Comparison of ENCODE assay signal across 12 cellular contexts in the genomic region with DNA sequence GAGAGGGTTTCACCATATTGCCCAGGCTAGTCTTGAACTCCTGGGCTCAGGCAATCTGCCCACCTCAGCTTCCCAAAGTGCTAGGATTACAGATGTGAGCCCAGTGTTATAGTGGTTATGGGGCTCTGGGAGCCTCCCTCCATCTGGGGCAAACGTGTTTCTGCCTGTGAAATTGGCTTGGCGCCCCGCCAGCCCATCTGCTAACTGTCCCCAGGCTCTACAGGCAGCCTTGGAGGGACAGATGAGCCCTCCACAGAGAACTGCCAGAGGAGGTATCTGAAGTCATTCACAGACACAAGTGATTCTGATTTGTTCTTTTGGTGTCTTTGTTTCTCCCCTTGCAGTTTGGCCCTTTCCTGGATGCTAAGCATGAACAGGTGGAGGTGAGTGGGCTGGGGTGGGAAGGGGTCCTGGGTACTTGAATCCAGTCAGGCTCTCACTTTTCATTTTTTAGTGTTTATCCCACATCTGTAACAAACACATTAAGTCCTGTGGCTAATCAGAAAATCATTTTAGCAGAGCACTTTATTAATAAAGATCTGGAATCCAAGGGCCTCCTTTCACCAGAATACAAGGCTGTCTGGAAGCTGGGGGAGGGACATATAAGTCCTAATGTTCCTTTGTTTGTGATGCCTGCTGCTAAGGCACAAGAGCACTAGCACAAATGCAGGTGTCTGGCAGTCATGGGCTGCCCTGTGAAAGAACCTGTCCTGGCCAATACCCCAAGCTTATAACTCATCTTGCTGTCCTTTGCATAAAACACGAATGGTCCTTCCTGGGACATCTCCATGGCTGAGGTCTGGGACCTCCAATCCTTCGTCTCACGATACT. TPM values are rescaled to one million over a fixed set of nuclear protein-coding genes. Genes with fewer than 3 reads are reported as not detected.
DNase-seq lines count a peak whose midpoint lies in the region; ATAC-seq and TF ChIP-seq lines count a peak whose summit lies in the region.
"Had no signal": no experiment of that assay in that cellular context is flagged by ENCODE, and none has a peak within 500 bp of the region (broad histone marks: within the 10 kb centered on the region; RNA-seq: fewer than 3 reads in every experiment).

No MANE protein-coding gene starts in this region.

- no peak for TF ChIP-seq POLR2A in transverse colon (IDR thresholded peaks at IDR 0.05)

- H4K20me1 ChIP-seq in smooth muscle cell (ENCODE audit: low read depth) = no peaks in the 10 kb centered on the region

- H3K4me3 ChIP-seq in SK-N-MC = no peak overlapping the region
- H3K4me3 ChIP-seq in transverse colon = no peak overlapping the region
- H3K4me3 ChIP-seq in brain microvascular endothelial cell (ENCODE audit: low read depth, low read length) = no peak overlapping the region
- H3K4me3 ChIP-seq in smooth muscle cell = no peak overlapping the region

- no peak overlapping the region for H3K4me2 ChIP-seq in smooth muscle cell

- intact Hi-C loops in head of caudate nucleus (cut with DNase I) = no loop called here
- intact Hi-C loops in transverse colon (cut with DNase I; ENCODE audit: low total_unique reads) = no loop called here

- no peaks in the 10 kb centered on the region for H3K79me2 ChIP-seq in smooth muscle cell (ENCODE audit: low read depth)

- H3K36me3 ChIP-seq in SK-N-MC (ENCODE audit: insufficient read depth, low read length) = peaks cover 70% of the 10 kb centered on the region
- H3K36me3 ChIP-seq in transverse colon = no peaks in the 10 kb centered on the region
- peaks cover 4% of the 10 kb centered on the region for H3K36me3 ChIP-seq in brain microvascular endothelial cell (replicated peaks)
- H3K36me3 ChIP-seq in smooth muscle cell (ENCODE audit: low read depth) = no peaks in the 10 kb centered on the region

- 62 to 100% methylated on average over 3 to 6 of the region's 6 CpGs for WGBS in transverse colon (ENCODE audit: low coverage in 1 of 2), 2 donors
- 84% methylated on average over 6 of the region's 6 CpGs for WGBS in smooth muscle cell (ENCODE audit: low lambda C conversion rate)

- DNase-seq in NCI-H345 (lab: John Stamatoyannopoulos, UW) (peak; percentile 29), NCI-H345 treated with DMSO at 0.1 percent for 48 hours (lab: John Stamatoyannopoulos, UW; ENCODE audit: unreplicated experiment) (no peak), SK-N-MC (ENCODE audit: low read depth, low spot score) (no peak), head of caudate nucleus (peak in 39 of 42 donors; percentile 34 to 85 (median 68)), transverse colon (no peak), brain microvascular endothelial cell (no peak), smooth muscle cell (lab: John Stamatoyannopoulos, UW; ENCODE audit: unreplicated experiment) (no peak)
- DNase-seq: activated T-cell treated with anti-CD3 and anti-CD28 coated beads, Interleukin-2, amount 50 U/mL, for 72 hours; naive B cell; NCI-H526; T1000 had no signal

- peaks cover 20% of the 10 kb centered on the region for H3F3A ChIP-seq in smooth muscle cell (ENCODE audit: low read depth)

- TF ChIP-seq CTCF in transverse colon (IDR thresholded peaks at IDR 0.05) (no peak), brain microvascular endothelial cell (IDR thresholded peaks at IDR 0.05; ENCODE audit: low read depth, low read length, missing control alignments) (no peak), smooth muscle cell (IDR thresholded peaks at IDR 0.05; ENCODE audit: borderline replicate concordance, insufficient read depth, poor library complexity, severe bottlenecking) (no peak)

- H3K4me1 ChIP-seq in transverse colon = peaks cover 27 to 47% (median 41%) of the 10 kb centered on the region in 4 donors
- H3K4me1 ChIP-seq in smooth muscle cell (ENCODE audit: low read depth) = no peaks in the 10 kb centered on the region

- in situ Hi-C loops in transverse colon (cut with MboI; ENCODE audit: low pct_ligation_motif_present in 1 of 4, low pct_unique_long_range_greater_than_20kb in 1 of 4, low sequenced_read_pairs in 3 of 4) = no loop called here
- in situ Hi-C loops in brain microvascular endothelial cell (cut with HindIII; ENCODE audit: low pct_ligation_motif_present, low sequenced_read_pairs) = no loop called here

- no peak for ATAC-seq in HG03045 (IDR thresholded peaks at IDR 0.05; ENCODE audit: unreplicated experiment)
- ATAC-seq: activated T-cell treated with anti-CD3 and anti-CD28 coated beads, Interleukin-2, amount 50 U/mL, for 72 hours had no signal

- H3K9me3 ChIP-seq in SK-N-MC (ENCODE audit: low read depth, low read length) = no peaks in the 10 kb centered on the region
- H3K9me3 ChIP-seq in transverse colon = no peaks in the 10 kb centered on the region
- no peaks in the 10 kb centered on the region for H3K9me3 ChIP-seq in smooth muscle cell (replicated peaks; ENCODE audit: low read depth)

- H3K27me3 ChIP-seq in transverse colon (no peaks in the 10 kb centered on the region), brain microvascular endothelial cell (replicated peaks) (no peaks in the 10 kb centered on the region), smooth muscle cell (ENCODE audit: low read depth) (no peaks in the 10 kb centered on the region)

- H3K9ac ChIP-seq in SK-N-MC (ENCODE audit: insufficient read length) (no peak overlapping the region), smooth muscle cell (ENCODE audit: low read depth) (no peak overlapping the region)

- no peak for TF ChIP-seq EP300 in transverse colon (IDR thresholded peaks at IDR 0.05; ENCODE audit: low read depth)

- H3K27ac ChIP-seq in SK-N-MC = peak overlapping the region; percentile 46
- peak overlapping the region; percentile 86 to 90 (median 90) for H3K27ac ChIP-seq in transverse colon
- no peak overlapping the region for H3K27ac ChIP-seq in brain microvascular endothelial cell
- no peak overlapping the region for H3K27ac ChIP-seq in smooth muscle cell (ENCODE audit: low read depth)

- no peak overlapping the region for H2AFZ ChIP-seq in smooth muscle cell (ENCODE audit: low read depth)

RNA-seq across cellular contexts. Expression of a gene that starts 25.7 kb away (rescaled TPM):
- total RNA-seq in transverse colon (10 to 100 TPM in 3 of 4 donors, 1 to 10 TPM in 1; 9.1 to 22.7 (median 14.5) TPM), smooth muscle cell (0.94 and 4.0 TPM in 2 replicates)
- polyA plus RNA-seq in smooth muscle cell = 7.8 and 13.0 TPM in 2 replicates

RNA-seq across cellular contexts. Expression of a gene that starts 27.2 kb away (rescaled TPM):
- total RNA-seq in transverse colon = 10 to 100 TPM in 1 of 4 donors, 1 to 10 TPM in 3; 3.0 to 17.5 (median 6.2) TPM
- 2.5 and 4.4 TPM in 2 replicates for total RNA-seq in smooth muscle cell
- polyA plus RNA-seq in smooth muscle cell = 8.4 and 9.2 TPM in 2 replicates

RNA-seq across cellular contexts. Expression of a gene that starts 44.7 kb away (rescaled TPM):
- 10 to 100 TPM; 29.1 to 50.9 (median 37.6) TPM for total RNA-seq in transverse colon
- total RNA-seq in smooth muscle cell = 40.1 and 40.5 TPM in 2 replicates
- polyA plus RNA-seq in smooth muscle cell = 69.4 and 82.1 TPM in 2 replicates

Comparison
In these comparisons a context has a peak if more than half of its experiments do, and no peak if none do; other contexts are left out.
1. DNase-seq: peak in NCI-H345 (single experiment) and head of caudate nucleus (39 of 42); none in NCI-H345 treated with DMSO at 0.1 percent for 48 hours (single experiment), SK-N-MC (single experiment), transverse colon (single experiment), brain microvascular endothelial cell (single experiment) and smooth muscle cell (single experiment).
2. H3K27ac ChIP-seq: peak in SK-N-MC (single experiment) and transverse colon (4 of 4); none in brain microvascular endothelial cell (single experiment) and smooth muscle cell (single experiment).